Comparison of ENCODE assay signal across 8 cellular contexts in genomic region chr7:75737856-75738603, GRCh38. TPM values are rescaled to one million over a fixed set of nuclear protein-coding genes. Genes with fewer than 3 reads are reported as not detected.
DNase-seq lines count a peak whose midpoint lies in the region; ATAC-seq and TF ChIP-seq lines count a peak whose summit lies in the region.

No MANE protein-coding gene starts in this region.

- H3K4me3 ChIP-seq in GM08714 (ENCODE audit: low read length) (peak overlapping the region; percentile 99), dorsolateral prefrontal cortex (peak overlapping the region; percentile 70 to 100 (median 97))

- no peaks in the 10 kb centered on the region for H3K9me3 Mint-ChIP-seq in naive thymus-derived CD8-positive, alpha-beta T cell

- peak overlapping the region in 9 of 10 donors; percentile 65 to 89 (median 83) for H3K27ac Mint-ChIP-seq in naive thymus-derived CD8-positive, alpha-beta T cell

- peak overlapping the region in 56 of 59 donors; percentile 27 to 94 (median 84) for H3K27ac ChIP-seq in dorsolateral prefrontal cortex

- POLR2A ChIA-PET in naive thymus-derived CD8-positive, alpha-beta T cell (lab: Charles Lee): interaction anchor here (0.6 to 0.7 kb wide), 2 partner anchors 8 to 11 kb away, joined by 3 to 4 read pairs; no protein-coding TSS in a partner anchor

- no peaks in the 10 kb centered on the region for H3K27me3 ChIP-seq in dorsolateral prefrontal cortex

- peak overlapping the region; percentile 84 to 99 (median 91) for H3K4me3 Mint-ChIP-seq in naive thymus-derived CD8-positive, alpha-beta T cell

- TF ChIP-seq CTCF in dorsolateral prefrontal cortex (IDR thresholded peaks at IDR 0.05 in 54 of 56, conservative IDR thresholded peaks at IDR 0.05 in 2 of 56; ENCODE audit: low read depth in 1 of 56, partially characterized antibody in 56 of 56): no peak

- intact Hi-C loops in dorsolateral prefrontal cortex (cut with DNase I): loop anchor here (1.0 to 5.0 kb wide), 6 partner anchors 49 to 584 kb away; no protein-coding TSS in a partner anchor

- peaks cover 11 to 46% (median 18%) of the 10 kb centered on the region in 4 donors for H3K4me1 Mint-ChIP-seq in naive thymus-derived CD8-positive, alpha-beta T cell

- peaks cover 0 to 10% (median 2%) of the 10 kb centered on the region in 5 donors for H3K27me3 Mint-ChIP-seq in naive thymus-derived CD8-positive, alpha-beta T cell

- peak; percentile 38 for DNase-seq in NOMO-1 treated with dmso at 0.1 percent for 144 hours (lab: John Stamatoyannopoulos, UW; ENCODE audit: unreplicated experiment)
- peak in 3 of 10 donors; percentile 20 to 54 (median 36) for DNase-seq in dorsolateral prefrontal cortex
- peak in 1 of 10 donors; percentile 19 for DNase-seq in naive thymus-derived CD8-positive, alpha-beta T cell
- no peak for DNase-seq in SHP77 (lab: John Stamatoyannopoulos, UW)
- no peak for DNase-seq in HUDEP-2 (lab: John Stamatoyannopoulos, UW; ENCODE audit: unreplicated experiment in 76 of 76)
- no peak for DNase-seq in stimulated activated CD4-positive, alpha-beta T cell treated with anti-CD3 and anti-CD28 coated beads, Interleukin-15, amount 100 ng/mL, for 24 hours

- ATAC-seq in naive thymus-derived CD8-positive, alpha-beta T cell: no peak
- ATAC-seq in GM19397 (IDR thresholded peaks at IDR 0.05; ENCODE audit: unreplicated experiment): no peak

- no peaks in the 10 kb centered on the region for H3K36me3 Mint-ChIP-seq in naive thymus-derived CD8-positive, alpha-beta T cell

RNA-seq across cellular contexts. Expression of gene HIP1, which starts 0.7 kb away (rescaled TPM):
- total RNA-seq in dorsolateral prefrontal cortex: 100 to 1,000 TPM in 1 of 120 experiments, 10 to 100 TPM in 119; 17.2 to 109 (median 43.6) TPM
- 1 to 10 TPM; 1.6 to 2.1 TPM for total RNA-seq in naive thymus-derived CD8-positive, alpha-beta T cell
- 1 to 10 TPM in 1 of 3 donors, under 1 TPM in 2; 0.13 to 2.0 (median 0.34) TPM for polyA plus RNA-seq in naive thymus-derived CD8-positive, alpha-beta T cell

RNA-seq across cellular contexts. Expression of gene CCL26, which starts 34.0 kb away (rescaled TPM):
- total RNA-seq in dorsolateral prefrontal cortex: 1 to 10 TPM in 3 of 120 experiments, not detected in 117; 1.9 to 2.6 (median 2.2) TPM
- total RNA-seq in naive thymus-derived CD8-positive, alpha-beta T cell: not detected
- not detected for polyA plus RNA-seq in naive thymus-derived CD8-positive, alpha-beta T cell

Comparison
In these comparisons a context has a peak if more than half of its experiments do, and no peak if none do; other contexts are left out.
1. RNA of gene HIP1, which starts 0.7 kb away (total RNA-seq): 17.2 to 109 TPM in dorsolateral prefrontal cortex; 1.6 to 2.1 TPM in naive thymus-derived CD8-positive, alpha-beta T cell; every median in the first group is over 4 times any median in the second.